26 cellular contexts compared by ENCODE assay signal in the genomic region with DNA sequence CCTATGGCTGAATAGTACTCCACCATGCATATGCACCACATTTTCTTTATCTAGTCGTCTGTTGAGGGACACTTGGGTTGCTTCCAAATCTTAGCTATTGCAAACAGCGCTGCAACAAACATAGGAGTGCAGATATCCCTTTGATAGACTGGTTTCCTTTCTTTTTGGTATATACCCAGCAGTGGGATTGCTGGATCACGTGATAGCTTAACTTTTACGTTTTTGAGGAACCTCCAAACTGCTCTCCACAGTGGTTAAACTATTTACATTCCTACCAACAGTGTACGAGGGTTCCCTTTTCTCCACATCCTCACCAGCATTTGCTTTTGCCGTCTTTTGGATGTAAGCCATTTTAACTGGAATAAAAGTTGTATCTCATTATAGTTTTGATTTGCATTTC.
"Had no signal": no experiment of that assay in that cellular context is flagged by ENCODE, and none has a peak within 500 bp of the region (broad histone marks: within the 10 kb centered on the region; RNA-seq: fewer than 3 reads in every experiment).

No MANE protein-coding gene starts in this region.

- FAIRE-seq: endothelial cell of umbilical vein, kidney had no signal

- H3K36me3 ChIP-seq: neural progenitor cell, ovary, right atrium auricular region, sigmoid colon, tibial nerve, upper lobe of right lung, vagina had no signal

- H3K27me3 ChIP-seq: hepatocyte, neural progenitor cell, ovary, right atrium auricular region, sigmoid colon, testis, tibial nerve, upper lobe of right lung, vagina had no signal

- ATAC-seq: left cardiac atrium; left ventricle myocardium superior; natural killer cell treated with Interleukin-12 subunit alpha and Interleukin-12 subunit beta and Interleukin-15 and Interleukin-18, amount 100 ng/mL, for 72 hours; stimulated activated naive B cell treated with anti-CD40 and anti-IgM and Interleukin-4, amounts not matched to agents 10 μg/mL and 1 μg/mL and 100 μg/mL, for 72 hours; stimulated activated naive CD8-positive, alpha-beta T cell treated with anti-CD3 and anti-CD28 coated beads, Interleukin-15, amount 100 ng/mL, for 72 hours; upper lobe of right lung had no signal

- H3K79me2 ChIP-seq: hepatocyte had no signal

- H3K27ac ChIP-seq: hepatocyte, neural progenitor cell, ovary, right atrium auricular region, sigmoid colon, skin epidermis, testis, tibial nerve, upper lobe of right lung, vagina had no signal

- H3K27ac Mint-ChIP-seq: natural killer cell treated with Interleukin-12 subunit alpha and Interleukin-12 subunit beta and Interleukin-15 and Interleukin-18, amount 100 ng/mL, for 72 hours; neural progenitor cell; stimulated activated naive B cell treated with anti-CD40 and anti-IgM and Interleukin-4, amounts not matched to agents 10 μg/mL and 1 μg/mL and 100 μg/mL, for 72 hours; stimulated activated naive CD8-positive, alpha-beta T cell treated with anti-CD3 and anti-CD28 coated beads, Interleukin-15, amount 100 ng/mL, for 72 hours had no signal

- H3K4me2 ChIP-seq: hepatocyte, neural progenitor cell had no signal

- H3K4me3 ChIP-seq: hepatocyte, lung, neural progenitor cell, ovary, right atrium auricular region, sigmoid colon, skin epidermis, testis, tibial nerve, upper lobe of right lung, vagina had no signal

- H3K9ac ChIP-seq: neural progenitor cell had no signal

- H3K27me3 Mint-ChIP-seq: stimulated activated naive B cell treated with anti-CD40 and anti-IgM and Interleukin-4, amounts not matched to agents 10 μg/mL and 1 μg/mL and 100 μg/mL, for 72 hours; stimulated activated naive CD8-positive, alpha-beta T cell treated with anti-CD3 and anti-CD28 coated beads, Interleukin-15, amount 100 ng/mL, for 72 hours had no signal

- H3K4me3 Mint-ChIP-seq: natural killer cell treated with Interleukin-12 subunit alpha and Interleukin-12 subunit beta and Interleukin-15 and Interleukin-18, amount 100 ng/mL, for 72 hours; neural progenitor cell; stimulated activated naive B cell treated with anti-CD40 and anti-IgM and Interleukin-4, amounts not matched to agents 10 μg/mL and 1 μg/mL and 100 μg/mL, for 72 hours; stimulated activated naive CD8-positive, alpha-beta T cell treated with anti-CD3 and anti-CD28 coated beads, Interleukin-15, amount 100 ng/mL, for 72 hours had no signal

- H2AFZ ChIP-seq: hepatocyte, neural progenitor cell had no signal

- H3K9me3 Mint-ChIP-seq: natural killer cell treated with Interleukin-12 subunit alpha and Interleukin-12 subunit beta and Interleukin-15 and Interleukin-18, amount 100 ng/mL, for 72 hours; neural progenitor cell had no signal

- H3K4me1 Mint-ChIP-seq: neural progenitor cell; stimulated activated naive B cell treated with anti-CD40 and anti-IgM and Interleukin-4, amounts not matched to agents 10 μg/mL and 1 μg/mL and 100 μg/mL, for 72 hours; stimulated activated naive CD8-positive, alpha-beta T cell treated with anti-CD3 and anti-CD28 coated beads, Interleukin-15, amount 100 ng/mL, for 72 hours had no signal

- H3K9me3 ChIP-seq: ovary, right atrium auricular region, sigmoid colon, testis, tibial nerve, upper lobe of right lung, vagina had no signal

- H3K4me1 ChIP-seq: neural progenitor cell, right atrium auricular region, sigmoid colon, testis, tibial nerve, upper lobe of right lung, vagina had no signal

- DNase-seq: erythroblast; foreskin melanocyte; head of caudate nucleus; kidney; left cardiac atrium; left ventricle myocardium superior; mesenchymal stem cell; midbrain; nucleus accumbens; ovary; sigmoid colon; stimulated activated CD4-positive, alpha-beta T cell treated with anti-CD3 and anti-CD28 coated beads, Interleukin-2, amount 100 ng/mL, for 24 hours; stimulated activated CD4-positive, alpha-beta T cell treated with anti-CD3 and anti-CD28 coated beads, Interleukin-4, amount 100 ng/mL, for 4 hours; stimulated activated naive B cell treated with anti-CD40 and anti-IgM and Interleukin-4, amounts not matched to agents 10 μg/mL and 1 μg/mL and 100 μg/mL, for 72 hours; stimulated activated naive CD8-positive, alpha-beta T cell treated with anti-CD3 and anti-CD28 coated beads, Interleukin-15, amount 100 ng/mL, for 72 hours; testis; upper lobe of right lung had no signal

- H3K36me3 Mint-ChIP-seq: natural killer cell treated with Interleukin-12 subunit alpha and Interleukin-12 subunit beta and Interleukin-15 and Interleukin-18, amount 100 ng/mL, for 72 hours; stimulated activated naive B cell treated with anti-CD40 and anti-IgM and Interleukin-4, amounts not matched to agents 10 μg/mL and 1 μg/mL and 100 μg/mL, for 72 hours had no signal
